In genomic region chr10:132911712-132912097, GRCh38 we compare ENCODE assay signal across 29 cellular contexts. TPM values are rescaled to one million over a fixed set of nuclear protein-coding genes. Genes with fewer than 3 reads are reported as not detected.
A peak's percentile ranks its signal among the peaks of the same experiment; 100 is the strongest.
DNase-seq lines count a peak whose midpoint lies in the region; ATAC-seq and TF ChIP-seq lines count a peak whose summit lies in the region.
"Had no signal": no experiment of that assay in that cellular context is flagged by ENCODE, and none has a peak within 500 bp of the region (broad histone marks: within the 10 kb centered on the region; RNA-seq: fewer than 3 reads in every experiment).

No MANE protein-coding gene starts in this region.

- H3K9ac ChIP-seq in GM23248: no peak overlapping the region

- peak; percentile 16 for DNase-seq in GM23248
- DNase-seq in nephron progenitor cell: no peak
- DNase-seq in spleen: peak; percentile 31
- DNase-seq in stimulated activated naive CD4-positive, alpha-beta T cell (lab: John Stamatoyannopoulos, UW): no peak
- no peak for DNase-seq in NOMO-1 treated with DMSO at 0.1 percent for 48 hours (lab: John Stamatoyannopoulos, UW; ENCODE audit: unreplicated experiment)
- DNase-seq: activated CD4-positive, alpha-beta T cell treated with anti-CD3 and anti-CD28 coated beads, Interleukin-2, amount 10 ng/mL, durations not matched to agents 24 days and 14 days; C1 segment of cervical spinal cord; cortex of kidney; DMS153; effector memory CD8-positive, alpha-beta T cell; erythroblast; hypothalamus; mesenchymal stem cell; MV-4-11; NCI-H1436; NCI-H226; NCI-H748 treated with DMSO at 0.1 percent for 48 hours; occipital lobe; SJCRH30; small intestine; stimulated activated CD4-positive, alpha-beta T cell treated with anti-CD3 and anti-CD28 coated beads, Interleukin-1b, Interleukin-23, amount 100 ng/mL, for 48 hours; thyroid gland had no signal

- 21 to 32% methylated on average over 12 of the region's 12 CpGs for WGBS in GM23248 (ENCODE audit: low coverage in 1 of 2, low lambda C conversion rate in 2 of 2, missing lambda C conversion rate in 2 of 2), 2 experiments
- 58 to 71% (median 64%) methylated on average over 12 of the region's 12 CpGs for WGBS in spleen, 5 donors

- H3K4me2 ChIP-seq in GM23248 (ENCODE audit: unreplicated experiment): no peak overlapping the region

- H3K79me2 ChIP-seq in GM23248 (ENCODE audit: insufficient read depth): no peaks in the 10 kb centered on the region

- H3K27ac Mint-ChIP-seq in brain (peak overlapping the region in 3 of 5 experiments; percentile 1 to 76 (median 52)), nephron progenitor cell (peak overlapping the region; percentile 77)
- H3K27ac Mint-ChIP-seq: activated CD4-positive, alpha-beta T cell treated with anti-CD3 and anti-CD28 coated beads, Interleukin-2, amount 10 ng/mL, durations not matched to agents 24 days and 14 days; activated naive CD8-positive, alpha-beta T cell; effector memory CD8-positive, alpha-beta T cell; stimulated activated naive CD8-positive, alpha-beta T cell treated with anti-CD3 and anti-CD28 coated beads, Interleukin-15, Interleukin-2, amounts not matched to agents 100 ng/mL and 50 ng/mL, for 24 hours had no signal

- no peaks in the 10 kb centered on the region for H4K20me1 ChIP-seq in GM23248 (ENCODE audit: insufficient read depth)

- H3K4me1 ChIP-seq in GM23248 (ENCODE audit: insufficient read depth) (no peaks in the 10 kb centered on the region), spleen (peaks cover 0 to 24% (median 8%) of the 10 kb centered on the region in 6 donors)
- H3K4me1 ChIP-seq: SJCRH30 had no signal

- H3K9me3 ChIP-seq in GM23248 (ENCODE audit: low read depth): no peaks in the 10 kb centered on the region
- no peaks in the 10 kb centered on the region for H3K9me3 ChIP-seq in spleen
- H3K9me3 ChIP-seq: SJCRH30, thyroid gland had no signal

- H3K4me1 Mint-ChIP-seq in brain (peaks cover 8% of the 10 kb centered on the region), nephron progenitor cell (peaks cover 47% of the 10 kb centered on the region)
- H3K4me1 Mint-ChIP-seq: activated CD4-positive, alpha-beta T cell treated with anti-CD3 and anti-CD28 coated beads, Interleukin-2, amount 10 ng/mL, durations not matched to agents 24 days and 14 days had no signal

- H3K9me3 Mint-ChIP-seq in brain (peaks cover 0 to 3% (median 0%) of the 10 kb centered on the region in 5 experiments), nephron progenitor cell (no peaks in the 10 kb centered on the region)
- H3K9me3 Mint-ChIP-seq: activated CD4-positive, alpha-beta T cell treated with anti-CD3 and anti-CD28 coated beads, Interleukin-2, amount 10 ng/mL, durations not matched to agents 24 days and 14 days; effector memory CD8-positive, alpha-beta T cell; stimulated activated naive CD8-positive, alpha-beta T cell treated with anti-CD3 and anti-CD28 coated beads, Interleukin-15, Interleukin-2, amounts not matched to agents 100 ng/mL and 50 ng/mL, for 24 hours; WTC11 had no signal

- H3K27me3 Mint-ChIP-seq in brain (peaks cover 2% of the 10 kb centered on the region), nephron progenitor cell (ENCODE audit: low read depth, poor library complexity) (peaks cover 12% of the 10 kb centered on the region)
- H3K27me3 Mint-ChIP-seq: activated CD4-positive, alpha-beta T cell treated with anti-CD3 and anti-CD28 coated beads, Interleukin-2, amount 10 ng/mL, durations not matched to agents 24 days and 14 days; activated naive CD8-positive, alpha-beta T cell; stimulated activated naive CD8-positive, alpha-beta T cell treated with anti-CD3 and anti-CD28 coated beads, Interleukin-15, Interleukin-2, amounts not matched to agents 100 ng/mL and 50 ng/mL, for 24 hours had no signal

- no peaks in the 10 kb centered on the region for H3F3A ChIP-seq in GM23248 (ENCODE audit: insufficient read depth)

- TF ChIP-seq POLR2A in spleen (IDR thresholded peaks at IDR 0.05): no peak

- TF ChIP-seq CTCF in brain (conservative IDR thresholded peaks at IDR 0.05): no peak
- TF ChIP-seq CTCF in nephron progenitor cell (IDR thresholded peaks at IDR 0.05): no peak
- no peak for TF ChIP-seq CTCF in spleen (IDR thresholded peaks at IDR 0.05 in 8 of 11, conservative IDR thresholded peaks at IDR 0.05 in 3 of 11)

- in situ Hi-C loops in GM23248 (cut with MboI): no loop called here

- H3K27me3 ChIP-seq in GM23248 (replicated peaks; ENCODE audit: insufficient read depth): no peaks in the 10 kb centered on the region
- H3K27me3 ChIP-seq in spleen (replicated peaks in 1 of 7): peaks cover 0 to 67% (median 3%) of the 10 kb centered on the region in 7 donors
- H3K27me3 ChIP-seq: thyroid gland had no signal

- H3K36me3 ChIP-seq in GM23248 (ENCODE audit: low read depth): no peaks in the 10 kb centered on the region
- no peaks in the 10 kb centered on the region for H3K36me3 ChIP-seq in spleen
- H3K36me3 ChIP-seq: SJCRH30, thyroid gland had no signal

- no peak overlapping the region for H3K27ac ChIP-seq in GM23248
- H3K27ac ChIP-seq in spleen: no peak overlapping the region
- H3K27ac ChIP-seq: SJCRH30 had no signal

- no peaks in the 10 kb centered on the region for H3K9me2 ChIP-seq in GM23248 (ENCODE audit: insufficient read depth)

- H3K4me3 Mint-ChIP-seq in brain (no peak overlapping the region), nephron progenitor cell (peak overlapping the region; percentile 41)
- H3K4me3 Mint-ChIP-seq: activated CD4-positive, alpha-beta T cell treated with anti-CD3 and anti-CD28 coated beads, Interleukin-2, amount 10 ng/mL, durations not matched to agents 24 days and 14 days; activated naive CD8-positive, alpha-beta T cell; effector memory CD8-positive, alpha-beta T cell; stimulated activated naive CD8-positive, alpha-beta T cell treated with anti-CD3 and anti-CD28 coated beads, Interleukin-15, Interleukin-2, amounts not matched to agents 100 ng/mL and 50 ng/mL, for 24 hours; WTC11 had no signal

- no peak overlapping the region for H3K4me3 ChIP-seq in GM23248
- H3K4me3 ChIP-seq in spleen: no peak overlapping the region
- H3K4me3 ChIP-seq: SJCRH30, thyroid gland had no signal

- no peak overlapping the region for H2AFZ ChIP-seq in GM23248

- H3K36me3 Mint-ChIP-seq in brain (no peaks in the 10 kb centered on the region), nephron progenitor cell (ENCODE audit: low read depth) (no peaks in the 10 kb centered on the region)
- H3K36me3 Mint-ChIP-seq: activated naive CD8-positive, alpha-beta T cell; WTC11 had no signal

- ATAC-seq in GM19467 (IDR thresholded peaks at IDR 0.05; ENCODE audit: unreplicated experiment): no peak
- ATAC-seq: effector memory CD8-positive, alpha-beta T cell had no signal

- intact Hi-C loops in spleen (cut with DNase I; ENCODE audit: low total_unique reads): no loop called here

RNA-seq across cellular contexts. Expression of gene CFAP46, which starts 30.7 kb away (rescaled TPM):
- 0.22 TPM in 1 of 2 replicates, not detected in the other for total RNA-seq in GM23248 (2014; rRNA removed; shearing (Covaris generic))
- polyA plus RNA-seq in GM23248 (2016; fragmentation: Nextera tagmentation; extraction: Ambion mirVana) (0.20 and 0.33 TPM in 2 replicates), brain (ENCODE audit: insufficient read depth, low read depth, low replicate concordance) (1.3 TPM), spleen (under 1 TPM in 2 of 3 donors, not detected in 1; 0.03 to 0.08 TPM)
- 1 to 10 TPM in 1 of 7 donors, under 1 TPM in 5, not detected in 1; 0.09 to 1.1 (median 0.45) TPM for total RNA-seq in spleen
- total RNA-seq: activated CD4-positive, alpha-beta T cell treated with anti-CD3 and anti-CD28 coated beads, Interleukin-2, amount 10 ng/mL, durations not matched to agents 24 days and 14 days; LHCN-M2; myocyte had no signal

Comparison
In these comparisons a context has a peak if more than half of its experiments do, and no peak if none do; other contexts are left out.
1. DNase-seq: peak in GM23248 (single experiment) and spleen (single experiment); none in nephron progenitor cell (single experiment), stimulated activated naive CD4-positive, alpha-beta T cell (0 of 6) and NOMO-1 treated with DMSO at 0.1 percent for 48 hours (single experiment).